Comparison of ENCODE assay signal across 1 cellular context in the genomic region with DNA sequence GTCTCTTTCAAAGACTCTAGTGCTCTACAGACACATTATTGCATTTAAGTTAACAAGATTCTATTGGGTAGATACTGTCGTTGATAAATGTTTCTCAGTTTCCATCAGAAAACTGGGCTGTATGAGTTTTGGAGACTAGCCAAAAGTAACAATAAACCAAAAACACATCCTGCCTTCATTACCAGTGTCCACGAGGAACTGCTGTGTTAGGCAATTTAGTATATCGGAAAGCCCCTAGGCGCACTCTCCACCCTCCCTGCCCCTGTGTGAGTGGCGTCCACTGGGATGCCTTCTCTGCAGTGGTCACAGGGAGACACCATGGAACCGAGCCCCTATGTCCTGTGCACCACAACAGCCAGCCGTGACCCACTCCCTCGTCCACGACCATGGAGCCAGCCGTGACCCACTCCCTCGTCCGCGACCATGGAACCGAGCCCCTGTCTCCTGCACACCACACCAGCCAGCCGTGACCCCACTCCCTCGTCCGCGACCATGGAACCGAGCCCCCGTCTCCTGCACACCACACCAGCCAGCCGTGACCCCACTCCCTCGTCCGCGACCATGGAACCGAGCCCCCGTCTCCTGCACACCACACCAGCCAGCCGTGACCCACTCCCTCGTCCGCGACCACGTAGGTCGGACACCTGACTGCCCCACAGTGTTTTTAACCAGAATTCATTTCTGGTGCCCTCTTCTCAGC.
A peak's percentile ranks its signal among the peaks of the same experiment; 100 is the strongest.
TF ChIP-seq lines count a peak whose summit lies in the region.

No MANE protein-coding gene starts in this region.

TF ChIP-seq in HEK293, 187 proteins besides CTCF, POLR2A, EP300 and RAD21 (continued from another document):
- TF ChIP-seq ZFP3 (tag by site-specific recombination; IDR thresholded peaks at IDR 0.05; ENCODE audit: low read depth) (no peak), TRIM28 (IDR thresholded peaks at IDR 0.05; ENCODE audit: borderline replicate concordance, low read length) (peak; percentile 61; the same call in 1 of the 2 replicates)
